1 cellular context compared by ENCODE assay signal in the genomic region with DNA sequence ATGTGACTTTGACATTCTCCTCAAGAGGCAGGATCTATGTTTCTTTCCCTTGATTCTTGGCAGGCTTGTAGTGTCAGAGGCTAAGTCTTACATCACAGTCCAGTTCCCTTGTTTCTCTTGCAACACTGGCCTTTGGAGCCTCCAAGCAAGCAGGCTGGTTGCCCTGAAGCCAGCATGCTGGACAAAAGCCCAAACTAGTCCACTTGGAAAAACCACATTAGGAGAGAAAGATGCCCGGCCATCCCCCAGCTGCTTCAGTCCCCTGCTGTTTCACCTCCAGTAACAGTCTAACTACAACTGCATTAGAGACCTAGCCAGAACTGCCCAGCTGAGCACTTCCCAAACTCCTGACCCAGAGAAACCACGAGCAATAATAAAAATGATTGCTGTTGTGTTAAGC.
TF ChIP-seq lines count a peak whose summit lies in the region.

No MANE protein-coding gene starts in this region.

TF ChIP-seq in IMR-90, 13 proteins besides CTCF, POLR2A, EP300 and RAD21:
- TF ChIP-seq MXI1 (IDR thresholded peaks at IDR 0.05; ENCODE audit: borderline replicate concordance, low read depth, low read length) (0 out of 2 replicates have a peak, but pooled peaks have one; percentile 22), FOS (IDR thresholded peaks at IDR 0.05; ENCODE audit: low read depth, low read length) (no peak), CEBPB (IDR thresholded peaks at IDR 0.05; ENCODE audit: low read depth, low read length) (peak; percentile 91), RFX5 (IDR thresholded peaks at IDR 0.05; ENCODE audit: low read depth, low read length) (no peak)
TF ChIP-seq in IMR-90: peak in this region for 2.
